Comparison of ENCODE assay signal across 1 cellular context in genomic region chr3:152109038-152109437, GRCh38.
TF ChIP-seq lines count a peak whose summit lies in the region.

No MANE protein-coding gene starts in this region.

TF ChIP-seq in HCT116, 20 proteins besides CTCF, POLR2A, EP300 and RAD21 (continued from another document):
- TF ChIP-seq REST (IDR thresholded peaks at IDR 0.05; ENCODE audit: low read depth) = no peak
